20 cellular contexts compared by ENCODE assay signal in genomic region chr9:19931066-19931465, GRCh38.
"Had no signal": no experiment of that assay in that cellular context is flagged by ENCODE, and none has a peak within 500 bp of the region (broad histone marks: within the 10 kb centered on the region; RNA-seq: fewer than 3 reads in every experiment).

No MANE protein-coding gene starts in this region.

- DNase-seq: dermis blood vessel endothelial cell; foreskin keratinocyte; head of caudate nucleus; kidney; left cardiac atrium; left ventricle myocardium inferior; lower lobe of right lung; occipital lobe; pancreas; right cardiac atrium; small intestine; stimulated activated CD4-positive, alpha-beta T cell treated with anti-CD3 and anti-CD28 coated beads, Interleukin-12 subunit alpha, Interleukin-12 subunit beta, amount 100 ng/mL, for 4 hours; stimulated activated naive CD4-positive, alpha-beta T cell; stomach; substantia nigra; trophoblast cell had no signal

- ATAC-seq: foreskin keratinocyte; left cardiac atrium; lower lobe of right lung; natural killer cell treated with Interleukin-12 subunit alpha and Interleukin-12 subunit beta and Interleukin-15 and Interleukin-18, amount 100 ng/mL, for 72 hours; pancreas; right cardiac atrium had no signal

- H3K9me3 Mint-ChIP-seq: memory B cell; mesothelial cell of epicardium; natural killer cell treated with Interleukin-12 subunit alpha and Interleukin-12 subunit beta and Interleukin-15 and Interleukin-18, amount 100 ng/mL, for 72 hours had no signal

- FAIRE-seq: kidney, pancreas, small intestine had no signal

- H3K4me3 Mint-ChIP-seq: memory B cell; mesothelial cell of epicardium; natural killer cell treated with Interleukin-12 subunit alpha and Interleukin-12 subunit beta and Interleukin-15 and Interleukin-18, amount 100 ng/mL, for 72 hours had no signal

- H3K36me3 Mint-ChIP-seq: memory B cell; mesothelial cell of epicardium; natural killer cell treated with Interleukin-12 subunit alpha and Interleukin-12 subunit beta and Interleukin-15 and Interleukin-18, amount 100 ng/mL, for 72 hours had no signal

- H3K27ac Mint-ChIP-seq: memory B cell; mesothelial cell of epicardium; natural killer cell treated with Interleukin-12 subunit alpha and Interleukin-12 subunit beta and Interleukin-15 and Interleukin-18, amount 100 ng/mL, for 72 hours; progenitor cell of endocrine pancreas had no signal
